In genomic region chr1:20964540-20965484, GRCh38 we compare ENCODE assay signal across 8 cellular contexts.
DNase-seq lines count a peak whose midpoint lies in the region; ATAC-seq and TF ChIP-seq lines count a peak whose summit lies in the region.

No MANE protein-coding gene starts in this region.

- H3K4me2 ChIP-seq in GM23338 = peak overlapping the region; percentile 13; the same call in 1 of the 2 replicates

- no peak overlapping the region for H2AFZ ChIP-seq in GM23338

- no peaks in the 10 kb centered on the region for H3K9me2 ChIP-seq in GM23338 (ENCODE audit: insufficient read depth)

- no peaks in the 10 kb centered on the region for H3K27me3 ChIP-seq in GM23338 (ENCODE audit: insufficient read depth)
- H3K27me3 ChIP-seq in iPS-20b (ENCODE audit: insufficient read depth, low read length) = no peaks in the 10 kb centered on the region
- H3K27me3 ChIP-seq in effector memory CD4-positive, alpha-beta T cell (replicated peaks; ENCODE audit: control insufficient read depth, insufficient read depth, low read length, poor library complexity, severe bottlenecking) = no peaks in the 10 kb centered on the region
- H3K27me3 ChIP-seq in breast epithelium = no peaks in the 10 kb centered on the region

- H3F3A ChIP-seq in GM23338 (replicated peaks; ENCODE audit: low read depth) = peaks cover 3% of the 10 kb centered on the region; the same call in 1 of the 2 replicates

- intact Hi-C loops in posterior cingulate gyrus (cut with DNase I) = no loop called here
- intact Hi-C loops in breast epithelium (cut with DNase I; ENCODE audit: low total_unique reads) = no loop called here

- H3K4me3 Mint-ChIP-seq in GM23338 = no peak overlapping the region

- TF ChIP-seq CTCF in GM23338 (conservative IDR thresholded peaks at IDR 0.05; ENCODE audit: low read depth in 2 of 2) (no peak; a peak in 1 of 4 replicates), breast epithelium (IDR thresholded peaks at IDR 0.05) (no peak)

- H3K4me1 Mint-ChIP-seq in GM23338 = peaks cover 20% of the 10 kb centered on the region

- peaks cover 3% of the 10 kb centered on the region; the same call in 1 of the 3 replicates for H3K36me3 Mint-ChIP-seq in GM23338 (ENCODE audit: low read depth)

- peaks cover 19% of the 10 kb centered on the region for H3K4me1 ChIP-seq in GM23338 (ENCODE audit: insufficient read depth)
- peaks cover 11% of the 10 kb centered on the region for H3K4me1 ChIP-seq in iPS-20b (ENCODE audit: insufficient read depth, low read length)
- no peaks in the 10 kb centered on the region for H3K4me1 ChIP-seq in effector memory CD4-positive, alpha-beta T cell (ENCODE audit: control insufficient read depth, insufficient read depth, low read length, poor library complexity, severe bottlenecking)
- H3K4me1 ChIP-seq in breast epithelium = no peaks in the 10 kb centered on the region

- H3K36me3 ChIP-seq in GM23338 (ENCODE audit: insufficient read depth) (peaks cover 9% of the 10 kb centered on the region; the same call in 1 of the 2 replicates), iPS-20b (ENCODE audit: insufficient read depth, low read depth, low read length) (peaks cover 20% of the 10 kb centered on the region), breast epithelium (no peaks in the 10 kb centered on the region)
- H3K36me3 ChIP-seq in effector memory CD4-positive, alpha-beta T cell (ENCODE audit: control insufficient read depth, insufficient read depth, low read length) = peaks cover 2% of the 10 kb centered on the region

- H3K4me3 ChIP-seq in GM23338 = no peak overlapping the region
- peak overlapping the region; percentile 26; the same call in 1 of the 2 replicates for H3K4me3 ChIP-seq in iPS-20b (ENCODE audit: low read length)
- H3K4me3 ChIP-seq in effector memory CD4-positive, alpha-beta T cell (ENCODE audit: insufficient read depth, low read depth, low read length, poor library complexity, severe bottlenecking) = no peak overlapping the region
- no peak overlapping the region for H3K4me3 ChIP-seq in breast epithelium

- H4K20me1 ChIP-seq in GM23338 (replicated peaks; ENCODE audit: insufficient read depth) = peaks cover 6% of the 10 kb centered on the region; the same call in 1 of the 2 replicates

- peak; percentile 80 for ATAC-seq in GM18498 (IDR thresholded peaks at IDR 0.05; ENCODE audit: unreplicated experiment)
- ATAC-seq in GM23338 = peak; percentile 89

- H3K27ac ChIP-seq in GM23338 (ENCODE audit: low read depth) (no peak overlapping the region), iPS-20b (ENCODE audit: low read length) (no peak overlapping the region), breast epithelium (no peak overlapping the region)
- no peak overlapping the region for H3K27ac ChIP-seq in effector memory CD4-positive, alpha-beta T cell (ENCODE audit: insufficient read depth, low read length, poor library complexity, severe bottlenecking)

- TF ChIP-seq POLR2A in breast epithelium (IDR thresholded peaks at IDR 0.05) = no peak

- no peak overlapping the region for H3K27ac Mint-ChIP-seq in GM23338

- 0 out of 2 replicates have a peak overlapping the region, but pooled peaks have one; percentile 27 for H3K9ac ChIP-seq in iPS-20b (ENCODE audit: low read depth, low read length)

- no peaks in the 10 kb centered on the region for H3K9me3 ChIP-seq in iPS-20b (ENCODE audit: insufficient read depth, low read depth, low read length)
- no peaks in the 10 kb centered on the region for H3K9me3 ChIP-seq in effector memory CD4-positive, alpha-beta T cell (ENCODE audit: control insufficient read depth, low read length)
- no peaks in the 10 kb centered on the region for H3K9me3 ChIP-seq in breast epithelium

- H3K9me3 Mint-ChIP-seq in GM23338 = no peaks in the 10 kb centered on the region; the same call in 2 of the 3 replicates

- DNase-seq in GM23338 (ENCODE audit: low spot score) (peak; percentile 29), NAMALWA (ENCODE audit: low spot score) (peak; percentile 65), posterior cingulate gyrus (no peak), breast epithelium (ENCODE audit: low spot score in 2 of 2) (no peak)
- DNase-seq in effector memory CD4-positive, alpha-beta T cell = no peak
- no peak for DNase-seq in stimulated activated CD4-positive, alpha-beta T cell treated with anti-CD3 and anti-CD28 coated beads, Interleukin-2, amount 100 ng/mL, for 48 hours

- peaks cover 3% of the 10 kb centered on the region for H3K27me3 Mint-ChIP-seq in GM23338 (ENCODE audit: insufficient read depth, low read depth, poor library complexity)

- H3K79me2 ChIP-seq in GM23338 (replicated peaks; ENCODE audit: insufficient read depth) = no peaks in the 10 kb centered on the region

TF ChIP-seq in GM23338, 12 proteins besides CTCF, POLR2A, EP300 and RAD21 (continues in another document):
- TF ChIP-seq, protein P1, sequence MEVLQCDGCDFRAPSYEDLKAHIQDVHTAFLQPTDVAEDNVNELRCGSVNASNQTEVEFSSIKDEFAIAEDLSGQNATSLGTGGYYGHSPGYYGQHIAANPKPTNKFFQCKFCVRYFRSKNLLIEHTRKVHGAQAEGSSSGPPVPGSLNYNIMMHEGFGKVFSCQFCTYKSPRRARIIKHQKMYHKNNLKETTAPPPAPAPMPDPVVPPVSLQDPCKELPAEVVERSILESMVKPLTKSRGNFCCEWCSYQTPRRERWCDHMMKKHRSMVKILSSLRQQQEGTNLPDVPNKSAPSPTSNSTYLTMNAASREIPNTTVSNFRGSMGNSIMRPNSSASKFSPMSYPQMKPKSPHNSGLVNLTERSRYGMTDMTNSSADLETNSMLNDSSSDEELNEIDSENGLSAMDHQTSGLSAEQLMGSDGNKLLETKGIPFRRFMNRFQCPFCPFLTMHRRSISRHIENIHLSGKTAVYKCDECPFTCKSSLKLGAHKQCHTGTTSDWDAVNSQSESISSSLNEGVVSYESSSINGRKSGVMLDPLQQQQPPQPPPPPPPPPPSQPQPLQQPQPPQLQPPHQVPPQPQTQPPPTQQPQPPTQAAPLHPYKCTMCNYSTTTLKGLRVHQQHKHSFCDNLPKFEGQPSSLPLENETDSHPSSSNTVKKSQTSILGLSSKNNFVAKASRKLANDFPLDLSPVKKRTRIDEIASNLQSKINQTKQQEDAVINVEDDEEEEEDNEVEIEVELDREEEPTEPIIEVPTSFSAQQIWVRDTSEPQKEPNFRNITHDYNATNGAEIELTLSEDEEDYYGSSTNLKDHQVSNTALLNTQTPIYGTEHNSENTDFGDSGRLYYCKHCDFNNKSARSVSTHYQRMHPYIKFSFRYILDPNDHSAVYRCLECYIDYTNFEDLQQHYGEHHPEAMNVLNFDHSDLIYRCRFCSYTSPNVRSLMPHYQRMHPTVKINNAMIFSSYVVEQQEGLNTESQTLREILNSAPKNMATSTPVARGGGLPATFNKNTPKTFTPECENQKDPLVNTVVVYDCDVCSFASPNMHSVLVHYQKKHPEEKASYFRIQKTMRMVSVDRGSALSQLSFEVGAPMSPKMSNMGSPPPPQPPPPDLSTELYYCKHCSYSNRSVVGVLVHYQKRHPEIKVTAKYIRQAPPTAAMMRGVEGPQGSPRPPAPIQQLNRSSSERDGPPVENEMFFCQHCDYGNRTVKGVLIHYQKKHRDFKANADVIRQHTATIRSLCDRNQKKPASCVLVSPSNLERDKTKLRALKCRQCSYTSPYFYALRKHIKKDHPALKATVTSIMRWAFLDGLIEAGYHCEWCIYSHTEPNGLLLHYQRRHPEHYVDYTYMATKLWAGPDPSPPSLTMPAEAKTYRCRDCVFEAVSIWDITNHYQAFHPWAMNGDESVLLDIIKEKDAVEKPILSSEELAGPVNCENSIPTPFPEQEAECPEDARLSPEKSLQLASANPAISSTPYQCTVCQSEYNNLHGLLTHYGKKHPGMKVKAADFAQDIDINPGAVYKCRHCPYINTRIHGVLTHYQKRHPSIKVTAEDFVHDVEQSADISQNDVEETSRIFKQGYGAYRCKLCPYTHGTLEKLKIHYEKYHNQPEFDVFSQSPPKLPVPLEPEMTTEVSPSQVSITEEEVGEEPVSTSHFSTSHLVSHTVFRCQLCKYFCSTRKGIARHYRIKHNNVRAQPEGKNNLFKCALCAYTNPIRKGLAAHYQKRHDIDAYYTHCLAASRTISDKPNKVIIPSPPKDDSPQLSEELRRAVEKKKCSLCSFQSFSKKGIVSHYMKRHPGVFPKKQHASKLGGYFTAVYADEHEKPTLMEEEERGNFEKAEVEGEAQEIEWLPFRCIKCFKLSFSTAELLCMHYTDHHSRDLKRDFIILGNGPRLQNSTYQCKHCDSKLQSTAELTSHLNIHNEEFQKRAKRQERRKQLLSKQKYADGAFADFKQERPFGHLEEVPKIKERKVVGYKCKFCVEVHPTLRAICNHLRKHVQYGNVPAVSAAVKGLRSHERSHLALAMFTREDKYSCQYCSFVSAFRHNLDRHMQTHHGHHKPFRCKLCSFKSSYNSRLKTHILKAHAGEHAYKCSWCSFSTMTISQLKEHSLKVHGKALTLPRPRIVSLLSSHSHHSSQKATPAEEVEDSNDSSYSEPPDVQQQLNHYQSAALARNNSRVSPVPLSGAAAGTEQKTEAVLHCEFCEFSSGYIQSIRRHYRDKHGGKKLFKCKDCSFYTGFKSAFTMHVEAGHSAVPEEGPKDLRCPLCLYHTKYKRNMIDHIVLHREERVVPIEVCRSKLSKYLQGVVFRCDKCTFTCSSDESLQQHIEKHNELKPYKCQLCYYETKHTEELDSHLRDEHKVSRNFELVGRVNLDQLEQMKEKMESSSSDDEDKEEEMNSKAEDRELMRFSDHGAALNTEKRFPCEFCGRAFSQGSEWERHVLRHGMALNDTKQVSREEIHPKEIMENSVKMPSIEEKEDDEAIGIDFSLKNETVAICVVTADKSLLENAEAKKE (CRISPR knock-in tag; IDR thresholded peaks at IDR 0.05) = no peak
- TF ChIP-seq EZH2phosphoT487 (IDR thresholded peaks at IDR 0.05; ENCODE audit: unreplicated experiment) = no peak
- TF ChIP-seq EZH2 (IDR thresholded peaks at IDR 0.05; ENCODE audit: low read depth, unreplicated experiment) = no peak
- no peak for TF ChIP-seq ZNF114 (CRISPR knock-in tag; IDR thresholded peaks at IDR 0.05)
- no peak for TF ChIP-seq ETS1 (IDR thresholded peaks at IDR 0.05)
- no peak for TF ChIP-seq STAT1 (IDR thresholded peaks at IDR 0.05; ENCODE audit: unreplicated experiment)
- no peak for TF ChIP-seq NANOG (IDR thresholded peaks at IDR 0.05; ENCODE audit: borderline replicate concordance)
- TF ChIP-seq POLR2AphosphoS5 (IDR thresholded peaks at IDR 0.05; ENCODE audit: low read depth) = no peak
- TF ChIP-seq JUNB (IDR thresholded peaks at IDR 0.05; ENCODE audit: unreplicated experiment) = no peak

Comparison
In these comparisons a context has a peak if more than half of its experiments do, and no peak if none do; other contexts are left out.
1. DNase-seq: peak in GM23338 (single experiment) and NAMALWA (single experiment); none in effector memory CD4-positive, alpha-beta T cell (0 of 3), stimulated activated CD4-positive, alpha-beta T cell treated with anti-CD3 and anti-CD28 coated beads, Interleukin-2, amount 100 ng/mL, for 48 hours (0 of 2), posterior cingulate gyrus (0 of 10) and breast epithelium (0 of 2).